In genomic region chr2:64807417-64807816, GRCh38 we compare ENCODE assay signal across 9 cellular contexts.
DNase-seq lines count a peak whose midpoint lies in the region; ATAC-seq, FAIRE-seq and TF ChIP-seq lines count a peak whose summit lies in the region.
"Had no signal": no experiment of that assay in that cellular context is flagged by ENCODE, and none has a peak within 500 bp of the region (broad histone marks: within the 10 kb centered on the region; RNA-seq: fewer than 3 reads in every experiment).

No MANE protein-coding gene starts in this region.

- H3K9me1 ChIP-seq in keratinocyte (ENCODE audit: control insufficient read depth, extremely low read depth, insufficient read depth, low read length) = no peaks in the 10 kb centered on the region

- H4K20me1 ChIP-seq in keratinocyte (ENCODE audit: control insufficient read depth, extremely low read depth, insufficient read depth, low read length) = no peaks in the 10 kb centered on the region

- peak; percentile 94 for ATAC-seq in HG02885 (IDR thresholded peaks at IDR 0.05; ENCODE audit: poor library complexity, unreplicated experiment)
- ATAC-seq in activated CD4-positive, CD25-positive, alpha-beta regulatory T cell treated with anti-CD3 and anti-CD28 coated beads, Interleukin-2, amount 50 U/mL, for 24 hours = peak; percentile 96 to 99
- no peak for ATAC-seq in GM18505 (IDR thresholded peaks at IDR 0.05; ENCODE audit: unreplicated experiment)
- no peak for ATAC-seq in sciatic nerve

- H3K9ac ChIP-seq in keratinocyte (ENCODE audit: control insufficient read depth, extremely low read depth, insufficient read depth, low read length) = no peak overlapping the region
- no peak overlapping the region for H3K9ac ChIP-seq in kidney (ENCODE audit: low read length in 2 of 2)

- no peaks in the 10 kb centered on the region for H3K79me2 ChIP-seq in keratinocyte (ENCODE audit: control insufficient read depth, insufficient read depth, low read length)

- peaks cover 21% of the 10 kb centered on the region for H3K4me1 ChIP-seq in keratinocyte (ENCODE audit: control insufficient read depth, extremely low read depth, insufficient read depth, low read length)
- no peaks in the 10 kb centered on the region for H3K4me1 ChIP-seq in kidney (ENCODE audit: control insufficient read depth in 1 of 2, insufficient read depth in 1 of 2, low read depth in 1 of 2, low read length in 2 of 2)

- dilution Hi-C loops in keratinocyte (cut with MboI; ENCODE audit: extremely low pct_ligation_motif_present, low sequenced_read_pairs) = no loop called here

- FAIRE-seq in keratinocyte (lab: Jason Lieb, UNC) (peak; percentile 95), kidney (lab: Jason Lieb, UNC) (no peak)

- intact Hi-C loops in sciatic nerve (cut with DNase I) (no loop called here), kidney (cut with DNase I) (no loop called here)

- H3K27me3 ChIP-seq in keratinocyte (ENCODE audit: control insufficient read depth, extremely low read depth, insufficient read depth, low read length) = no peaks in the 10 kb centered on the region

- TF ChIP-seq CTCF in GM12865 (IDR thresholded peaks at IDR 0.05; ENCODE audit: insufficient read depth, low read depth, low read length, missing control alignments) = no peak
- TF ChIP-seq CTCF in keratinocyte (optimal IDR thresholded peaks at IDR 0.05 in 1 of 3, IDR thresholded peaks at IDR 0.05 in 1 of 3, conservative IDR thresholded peaks at IDR 0.05 in 1 of 3; ENCODE audit: extremely low read depth in 1 of 3, insufficient read depth in 2 of 3, low read length in 3 of 3) = peak in 2 of 3 experiments; percentile 31 to 56
- no peak for TF ChIP-seq CTCF in kidney (IDR thresholded peaks at IDR 0.05; ENCODE audit: borderline replicate concordance, extremely low read depth, insufficient read depth)

- peak; percentile 58 for DNase-seq in GM12865 (ENCODE audit: low read depth)
- DNase-seq in keratinocyte (ENCODE audit: low read depth, low spot score) = peak; percentile 93
- no peak for DNase-seq in KBM-7
- DNase-seq in sciatic nerve (ENCODE audit: low spot score) = no peak
- no peak for DNase-seq in kidney
- DNase-seq: left cardiac atrium had no signal

- H3K27ac ChIP-seq in keratinocyte (ENCODE audit: control insufficient read depth, insufficient read depth, low read length) = peak overlapping the region; percentile 56
- H3K27ac ChIP-seq in kidney (ENCODE audit: low read depth in 2 of 2, low read length in 2 of 2) = no peak overlapping the region

- no peak for TF ChIP-seq POLR2A in GM18505 (IDR thresholded peaks at IDR 0.05; ENCODE audit: borderline replicate concordance, extremely low read depth, insufficient read depth, insufficient read length)

- in situ Hi-C loops in KBM-7 (cut with MboI; ENCODE audit: low pct_unique_long_range_greater_than_20kb, low sequenced_read_pairs) = no loop called here

- peak overlapping the region; percentile 63 for H3K4me2 ChIP-seq in keratinocyte (ENCODE audit: control insufficient read depth, extremely low read depth, insufficient read depth, low read depth, low read length)

- H2AFZ ChIP-seq in keratinocyte (ENCODE audit: control insufficient read depth, low read length) = peak overlapping the region; percentile 4

- H3K9me3 ChIP-seq in keratinocyte (ENCODE audit: control insufficient read depth, low read depth, low read length) (no peaks in the 10 kb centered on the region), kidney (ENCODE audit: control insufficient read depth in 1 of 2, low read length in 2 of 2) (peaks cover 0 to 3% of the 10 kb centered on the region in 2 donors)

- no peak overlapping the region for H3K4me3 ChIP-seq in GM12865 (ENCODE audit: low read depth, low read length)
- H3K4me3 ChIP-seq in keratinocyte (ENCODE audit: control insufficient read depth in 2 of 3, extremely low read depth in 1 of 3, insufficient read depth in 2 of 3, low read depth in 1 of 3, low read length in 3 of 3) = no peak overlapping the region
- no peak overlapping the region for H3K4me3 ChIP-seq in kidney (ENCODE audit: low read length in 2 of 2)

- H3K36me3 ChIP-seq in keratinocyte (ENCODE audit: control insufficient read depth in 2 of 2, extremely low read depth in 1 of 2, insufficient read depth in 2 of 2, low read length in 2 of 2) = no peaks in the 10 kb centered on the region
- H3K36me3 ChIP-seq in kidney (ENCODE audit: control insufficient read depth in 1 of 2, insufficient read depth in 2 of 2, low read length in 2 of 2) = no peaks in the 10 kb centered on the region

Comparison
In these comparisons a context has a peak if more than half of its experiments do, and no peak if none do; other contexts are left out.
1. DNase-seq: peak in GM12865 (single experiment) and keratinocyte (single experiment); none in KBM-7 (single experiment), sciatic nerve (single experiment) and kidney (single experiment).
2. CTCF ChIP-seq: peak in keratinocyte (2 of 3); none in GM12865 (single experiment) and kidney (single experiment).
3. ATAC-seq: peak in HG02885 (single experiment) and activated CD4-positive, CD25-positive, alpha-beta regulatory T cell treated with anti-CD3 and anti-CD28 coated beads, Interleukin-2, amount 50 U/mL, for 24 hours (2 of 2); none in GM18505 (single experiment) and sciatic nerve (single experiment).